In genomic region chr7:37671871-37672270, GRCh38 we compare ENCODE assay signal across 25 cellular contexts. TPM values are rescaled to one million over a fixed set of nuclear protein-coding genes. Genes with fewer than 3 reads are reported as not detected.
DNase-seq lines count a peak whose midpoint lies in the region; ATAC-seq and TF ChIP-seq lines count a peak whose summit lies in the region.
"Had no signal": no experiment of that assay in that cellular context is flagged by ENCODE, and none has a peak within 500 bp of the region (broad histone marks: within the 10 kb centered on the region; RNA-seq: fewer than 3 reads in every experiment).

No MANE protein-coding gene starts in this region.

- H3K4me3 ChIP-seq in NB4 (ENCODE audit: low read depth, low read length), result no peak overlapping the region
- H3K4me3 ChIP-seq: GM12878 had no signal

- H3K36me3 Mint-ChIP-seq in dendritic cell treated with granulocyte-macrophage colony-stimulating factor and Interleukin-4, amounts not matched to agents 40 ng/mL and 50 ng/mL, for 4 days (ENCODE audit: low read depth), result no peaks in the 10 kb centered on the region
- H3K36me3 Mint-ChIP-seq: T-cell had no signal

- ATAC-seq in HG03521 (IDR thresholded peaks at IDR 0.05; ENCODE audit: unreplicated experiment), result no peak
- ATAC-seq: GM12878, PC-3, T-cell had no signal

- intact Hi-C loops in dendritic cell treated with granulocyte-macrophage colony-stimulating factor and Interleukin-4, amounts not matched to agents 40 ng/mL and 50 ng/mL, for 4 days (cut with micrococcal nuclease), result no loop called here

- peaks cover 62% of the 10 kb centered on the region for H3K4me1 Mint-ChIP-seq in dendritic cell treated with granulocyte-macrophage colony-stimulating factor and Interleukin-4, amounts not matched to agents 40 ng/mL and 50 ng/mL, for 4 days (ENCODE audit: low read depth)

- DNase-seq in SIG-M5 treated with dmso at 0.1 percent for 504 hours (lab: John Stamatoyannopoulos, UW; ENCODE audit: unreplicated experiment) (peak; percentile 32), SIG-M5 (lab: John Stamatoyannopoulos, UW) (no peak), NB4 (ENCODE audit: low read depth) (peak; percentile 74), dermis blood vessel endothelial cell (no peak), caudate nucleus (lab: John Stamatoyannopoulos, UW) (no peak)
- DNase-seq: DMS79 treated with DMSO at 0.1 percent for 48 hours; NCI-H1105; NCI-H146; NCI-H2029; NCI-H2227 treated with DMSO at 0.1 percent for 48 hours; NCI-H510A treated with DMSO at 0.1 percent for 48 hours; NCI-H774; NK-92 treated with Interleukin-12 subunit alpha and Interleukin-12 subunit beta, amount 100 ng/mL, for 24 hours; PC-3; SHP77; SK-N-SH; T-cell had no signal

- H3K27ac ChIP-seq in caudate nucleus (ENCODE audit: low read depth, low read length), result no peak overlapping the region

- H3K9me3 Mint-ChIP-seq in dendritic cell treated with granulocyte-macrophage colony-stimulating factor and Interleukin-4, amounts not matched to agents 40 ng/mL and 50 ng/mL, for 4 days, result no peaks in the 10 kb centered on the region
- H3K9me3 Mint-ChIP-seq: T-cell had no signal

- H3K4me3 Mint-ChIP-seq in dendritic cell treated with granulocyte-macrophage colony-stimulating factor and Interleukin-4, amounts not matched to agents 40 ng/mL and 50 ng/mL, for 4 days, result no peak overlapping the region
- H3K4me3 Mint-ChIP-seq: B cell, IgD-negative memory B cell, T-cell had no signal

- no peak for TF ChIP-seq CTCF in NB4 (IDR thresholded peaks at IDR 0.05; ENCODE audit: low read depth, low read length)

- no peaks in the 10 kb centered on the region for H3K27me3 Mint-ChIP-seq in dendritic cell treated with granulocyte-macrophage colony-stimulating factor and Interleukin-4, amounts not matched to agents 40 ng/mL and 50 ng/mL, for 4 days

- no peak for TF ChIP-seq POLR2A in NB4 (IDR thresholded peaks at IDR 0.05; ENCODE audit: extremely low read depth, insufficient read length)

- H3K27ac Mint-ChIP-seq in dendritic cell treated with granulocyte-macrophage colony-stimulating factor and Interleukin-4, amounts not matched to agents 40 ng/mL and 50 ng/mL, for 4 days, result peak overlapping the region; percentile 57
- H3K27ac Mint-ChIP-seq: B cell, IgD-negative memory B cell, T-cell had no signal

RNA-seq across cellular contexts. Expression of gene GPR141, which starts 11.7 kb away (rescaled TPM):
- total RNA-seq in dermis blood vessel endothelial cell, result not detected in 2 replicates
- total RNA-seq: A172, B cell, M059J, PC-3, RPMI7951 had no signal

Comparison
In these comparisons a context has a peak if more than half of its experiments do, and no peak if none do; other contexts are left out.
1. DNase-seq: peak in SIG-M5 treated with dmso at 0.1 percent for 504 hours (single experiment) and NB4 (single experiment); none in SIG-M5 (single experiment), dermis blood vessel endothelial cell (single experiment) and caudate nucleus (0 of 61).